ENCODE assay signal across 8 cellular contexts in genomic region chr15:73851679-73852078, GRCh38. TPM values are rescaled to one million over a fixed set of nuclear protein-coding genes. Genes with fewer than 3 reads are reported as not detected.
DNase-seq lines count a peak whose midpoint lies in the region; ATAC-seq and TF ChIP-seq lines count a peak whose summit lies in the region.

No MANE protein-coding gene starts in this region.

- TF ChIP-seq CTCF in colonic mucosa (IDR thresholded peaks at IDR 0.05) (no peak), progenitor cell of endocrine pancreas (IDR thresholded peaks at IDR 0.05; ENCODE audit: unreplicated experiment) (no peak)

- peak; percentile 13 for DNase-seq in NCI-H82 (lab: John Stamatoyannopoulos, UW)
- DNase-seq in NCI-H82 treated with DMSO at 0.1 percent for 48 hours (lab: John Stamatoyannopoulos, UW; ENCODE audit: unreplicated experiment) = no peak
- DNase-seq in colonic mucosa = peak; percentile 28
- peak; percentile 68 for DNase-seq in progenitor cell of endocrine pancreas (ENCODE audit: low spot score, unreplicated experiment)
- DNase-seq in NCI-H2029 treated with DMSO at 0.1 percent for 48 hours (lab: John Stamatoyannopoulos, UW) = no peak
- DNase-seq in ureter (ENCODE audit: low spot score) = no peak

- H3K9me3 ChIP-seq in colonic mucosa = no peaks in the 10 kb centered on the region

- intact Hi-C loops in colonic mucosa (cut with DNase I) = no loop called here

- H3K9me3 Mint-ChIP-seq in progenitor cell of endocrine pancreas (ENCODE audit: low read depth) = no peaks in the 10 kb centered on the region

- ATAC-seq in SK-N-SH treated with all-trans-retinoic acid at 6 μM for 48 hours (peak; percentile 76), GM21360 (IDR thresholded peaks at IDR 0.05; ENCODE audit: unreplicated experiment) (no peak)

- no peaks in the 10 kb centered on the region for H3K4me1 Mint-ChIP-seq in progenitor cell of endocrine pancreas (ENCODE audit: low read depth)

- H3K27ac ChIP-seq in colonic mucosa = no peak overlapping the region

- peaks cover 40% of the 10 kb centered on the region for H3K27me3 Mint-ChIP-seq in progenitor cell of endocrine pancreas

- H3K36me3 ChIP-seq in colonic mucosa = no peaks in the 10 kb centered on the region

- no peaks in the 10 kb centered on the region for H3K4me1 ChIP-seq in colonic mucosa

- H3K4me3 Mint-ChIP-seq in progenitor cell of endocrine pancreas (ENCODE audit: low read depth) = no peak overlapping the region

- H3K27me3 ChIP-seq in colonic mucosa = no peaks in the 10 kb centered on the region

- no peaks in the 10 kb centered on the region for H3K36me3 Mint-ChIP-seq in progenitor cell of endocrine pancreas (ENCODE audit: insufficient read depth)

- no peak overlapping the region for H3K9ac ChIP-seq in colonic mucosa (ENCODE audit: low read depth in 2 of 2, low read length in 2 of 2)

- no peak overlapping the region for H3K27ac Mint-ChIP-seq in progenitor cell of endocrine pancreas

- no peak overlapping the region for H3K4me3 ChIP-seq in colonic mucosa

TF ChIP-seq in SK-N-SH treated with all-trans-retinoic acid at 6 μM for 48 hours, 23 proteins besides CTCF, POLR2A, EP300 and RAD21:
- TF ChIP-seq ZFP3 (CRISPR knock-in tag; IDR thresholded peaks at IDR 0.05) (0 out of 2 replicates have a peak, but pooled peaks have one; percentile 50), BACH2 (CRISPR knock-in tag; IDR thresholded peaks at IDR 0.05; ENCODE audit: borderline replicate concordance) (no peak)
TF ChIP-seq in SK-N-SH treated with all-trans-retinoic acid at 6 μM for 48 hours: peak in this region for 1.

RNA-seq across cellular contexts. Expression of gene TBC1D21, which starts 21.7 kb away (rescaled TPM):
- total RNA-seq in colonic mucosa (not detected), progenitor cell of endocrine pancreas (not detected in 2 replicates), ureter (not detected)

Comparison
In these comparisons a context has a peak if more than half of its experiments do, and no peak if none do; other contexts are left out.
1. DNase-seq: peak in NCI-H82 (single experiment), colonic mucosa (single experiment) and progenitor cell of endocrine pancreas (single experiment); none in NCI-H82 treated with DMSO at 0.1 percent for 48 hours (single experiment), NCI-H2029 treated with DMSO at 0.1 percent for 48 hours (single experiment) and ureter (single experiment).